ENCODE assay signal across 1 cellular context in genomic region chr2:169464508-169465386, GRCh38.
TF ChIP-seq lines count a peak whose summit lies in the region.

No MANE protein-coding gene starts in this region.

TF ChIP-seq in HCT116, 20 proteins besides CTCF, POLR2A, EP300 and RAD21 (continued from another document):
- TF ChIP-seq YY1 (IDR thresholded peaks at IDR 0.05; ENCODE audit: extremely low read depth, insufficient replicate concordance, low read depth, low read length) (no peak), EZH2phosphoT487 (IDR thresholded peaks at IDR 0.05; ENCODE audit: borderline replicate concordance) (no peak), REST (IDR thresholded peaks at IDR 0.05; ENCODE audit: low read depth) (no peak), SIN3A (IDR thresholded peaks at IDR 0.05; ENCODE audit: low read depth) (no peak), JUND (IDR thresholded peaks at IDR 0.05) (no peak), MAX (IDR thresholded peaks at IDR 0.05) (no peak), CBX3 (IDR thresholded peaks at IDR 0.05; ENCODE audit: low read depth) (no peak), SP1 (IDR thresholded peaks at IDR 0.05; ENCODE audit: low read depth) (no peak)
